ENCODE assay signal across 18 cellular contexts in genomic region chr12:42960087-42960527, GRCh38.
DNase-seq lines count a peak whose midpoint lies in the region; ATAC-seq and TF ChIP-seq lines count a peak whose summit lies in the region.
"Had no signal": no experiment of that assay in that cellular context is flagged by ENCODE, and none has a peak within 500 bp of the region (broad histone marks: within the 10 kb centered on the region; RNA-seq: fewer than 3 reads in every experiment).

No MANE protein-coding gene starts in this region.

- peak; percentile 17 for DNase-seq in G401 (ENCODE audit: low spot score)
- DNase-seq in NCI-H226: peak; percentile 91
- DNase-seq in breast epithelium (ENCODE audit: low spot score in 2 of 2): peak in 1 of 2 donors; percentile 41
- no peak for DNase-seq in mesendoderm
- no peak for DNase-seq in left colon
- no peak for DNase-seq in testis
- DNase-seq: activated CD4-positive, alpha-beta memory T cell treated with anti-CD3 and anti-CD28 coated beads for 36 hours; activated naive CD8-positive, alpha-beta T cell treated with anti-CD3 and anti-CD28 coated beads for 36 hours; activated T-cell treated with anti-CD3 and anti-CD28 coated beads, Interleukin-2, amount 50 U/mL, for 48 hours; cerebellar nuclear complex; DMS79; midbrain; NCI-H2081 treated with DMSO at 0.1 percent for 48 hours; sigmoid colon had no signal

- WGBS in mesendoderm (ENCODE audit: extremely low coverage, insufficient coverage, low lambda C conversion rate): no CpG with 5 or more reads among the region's 4 CpGs
- 82% methylated on average over 4 of the region's 4 CpGs for WGBS in testis, 2 donors

- H3K4ac ChIP-seq in mesendoderm (ENCODE audit: low read depth, low read length): no peak overlapping the region

- no peak overlapping the region for H2BK120ac ChIP-seq in mesendoderm (ENCODE audit: low read depth, low read length)

- no peak overlapping the region for H3K4me3 ChIP-seq in breast epithelium
- no peak overlapping the region for H3K4me3 ChIP-seq in mesendoderm (ENCODE audit: low read length)
- no peak overlapping the region for H3K4me3 ChIP-seq in testis
- H3K4me3 ChIP-seq: BLaER1 treated with 17β-estradiol and CSF1 and Interleukin-3, amounts not matched to agents 10 nM and 100 nM; sigmoid colon; thoracic aorta had no signal

- TF ChIP-seq CTCF in breast epithelium (IDR thresholded peaks at IDR 0.05) (no peak), testis (IDR thresholded peaks at IDR 0.05) (no peak)

- H3K79me1 ChIP-seq in mesendoderm (ENCODE audit: low read length): no peaks in the 10 kb centered on the region

- no peak overlapping the region for H2BK5ac ChIP-seq in mesendoderm (ENCODE audit: low read length)

- TF ChIP-seq POLR2A in breast epithelium (IDR thresholded peaks at IDR 0.05) (no peak), testis (IDR thresholded peaks at IDR 0.05) (no peak)

- no peak overlapping the region for H3K56ac ChIP-seq in mesendoderm (ENCODE audit: low read length)

- in situ Hi-C loops in G401 (cut with HindIII; ENCODE audit: low sequenced_read_pairs): no loop called here

- H3K23ac ChIP-seq in mesendoderm (ENCODE audit: low read length): no peak overlapping the region

- H2BK15ac ChIP-seq in mesendoderm (replicated peaks; ENCODE audit: low read depth): peak overlapping the region; percentile 85

- no peak overlapping the region for H4K5ac ChIP-seq in mesendoderm (ENCODE audit: low read length)

- no peaks in the 10 kb centered on the region for H3K9me3 ChIP-seq in breast epithelium
- H3K9me3 ChIP-seq in testis: no peaks in the 10 kb centered on the region
- H3K9me3 ChIP-seq: BLaER1 treated with 17β-estradiol and CSF1 and Interleukin-3, amounts not matched to agents 10 nM and 100 nM; sigmoid colon; thoracic aorta had no signal

- H3K27me3 ChIP-seq in breast epithelium: no peaks in the 10 kb centered on the region
- no peaks in the 10 kb centered on the region for H3K27me3 ChIP-seq in mesendoderm (ENCODE audit: insufficient read depth, low read length, poor library complexity)
- H3K27me3 ChIP-seq in testis: no peaks in the 10 kb centered on the region
- H3K27me3 ChIP-seq: BLaER1 treated with 17β-estradiol and CSF1 and Interleukin-3, amounts not matched to agents 10 nM and 100 nM; sigmoid colon had no signal

- H3K4me2 ChIP-seq in mesendoderm (ENCODE audit: low read length): no peak overlapping the region
- H3K4me2 ChIP-seq: BLaER1 treated with 17β-estradiol and CSF1 and Interleukin-3, amounts not matched to agents 10 nM and 100 nM had no signal

- no peak for ATAC-seq in left colon
- no peak for ATAC-seq in GM19463 (IDR thresholded peaks at IDR 0.05; ENCODE audit: unreplicated experiment)
- ATAC-seq in HG02798 (IDR thresholded peaks at IDR 0.05; ENCODE audit: poor library complexity, unreplicated experiment): no peak

- no peaks in the 10 kb centered on the region for H3K36me3 ChIP-seq in breast epithelium
- H3K36me3 ChIP-seq in mesendoderm (ENCODE audit: control insufficient read depth, insufficient read depth, low read length): no peaks in the 10 kb centered on the region
- H3K36me3 ChIP-seq in testis (ENCODE audit: low read depth, missing control alignments): no peaks in the 10 kb centered on the region
- H3K36me3 ChIP-seq: BLaER1 treated with 17β-estradiol and CSF1 and Interleukin-3, amounts not matched to agents 10 nM and 100 nM; sigmoid colon; thoracic aorta had no signal

- intact Hi-C loops in breast epithelium (cut with DNase I; ENCODE audit: low total_unique reads): no loop called here
- intact Hi-C loops in left colon (cut with DNase I, micrococcal nuclease): no loop called here
- intact Hi-C loops in testis (cut with DNase I; ENCODE audit: low total_unique reads): no loop called here

- no peak overlapping the region for H2AK5ac ChIP-seq in mesendoderm (ENCODE audit: low read length)

- no peaks in the 10 kb centered on the region for H3K79me2 ChIP-seq in mesendoderm (ENCODE audit: control insufficient read depth, insufficient read depth, low read length)

- H3K4me1 ChIP-seq in breast epithelium (peaks cover 0 to 3% of the 10 kb centered on the region in 2 donors), mesendoderm (ENCODE audit: control insufficient read depth, low read depth, low read length) (no peaks in the 10 kb centered on the region), testis (no peaks in the 10 kb centered on the region)
- H3K4me1 ChIP-seq: BLaER1 treated with 17β-estradiol and CSF1 and Interleukin-3, amounts not matched to agents 10 nM and 100 nM; sigmoid colon had no signal

- H3K9ac ChIP-seq in mesendoderm (ENCODE audit: low read length): no peak overlapping the region
- H3K9ac ChIP-seq: BLaER1 treated with 17β-estradiol and CSF1 and Interleukin-3, amounts not matched to agents 10 nM and 100 nM had no signal

- H3K27ac ChIP-seq in breast epithelium (peak overlapping the region; percentile 20 to 76), mesendoderm (ENCODE audit: low read depth, low read length) (no peak overlapping the region), testis (no peak overlapping the region)
- H3K27ac ChIP-seq: BLaER1 treated with 17β-estradiol and CSF1 and Interleukin-3, amounts not matched to agents 10 nM and 100 nM; sigmoid colon; thoracic aorta had no signal

- no peak overlapping the region for H4K8ac ChIP-seq in mesendoderm (ENCODE audit: low read depth, low read length)

- peak overlapping the region; percentile 51 for H3K18ac ChIP-seq in mesendoderm (ENCODE audit: low read length)

Comparison
In these comparisons a context has a peak if more than half of its experiments do, and no peak if none do; other contexts are left out.
1. DNase-seq: peak in G401 (single experiment) and NCI-H226 (single experiment); none in mesendoderm (single experiment), left colon (0 of 2) and testis (single experiment).
2. H3K27ac ChIP-seq: peak in breast epithelium (2 of 2); none in mesendoderm (single experiment) and testis (0 of 2).